Comparison of ENCODE assay signal across 7 cellular contexts in the genomic region with DNA sequence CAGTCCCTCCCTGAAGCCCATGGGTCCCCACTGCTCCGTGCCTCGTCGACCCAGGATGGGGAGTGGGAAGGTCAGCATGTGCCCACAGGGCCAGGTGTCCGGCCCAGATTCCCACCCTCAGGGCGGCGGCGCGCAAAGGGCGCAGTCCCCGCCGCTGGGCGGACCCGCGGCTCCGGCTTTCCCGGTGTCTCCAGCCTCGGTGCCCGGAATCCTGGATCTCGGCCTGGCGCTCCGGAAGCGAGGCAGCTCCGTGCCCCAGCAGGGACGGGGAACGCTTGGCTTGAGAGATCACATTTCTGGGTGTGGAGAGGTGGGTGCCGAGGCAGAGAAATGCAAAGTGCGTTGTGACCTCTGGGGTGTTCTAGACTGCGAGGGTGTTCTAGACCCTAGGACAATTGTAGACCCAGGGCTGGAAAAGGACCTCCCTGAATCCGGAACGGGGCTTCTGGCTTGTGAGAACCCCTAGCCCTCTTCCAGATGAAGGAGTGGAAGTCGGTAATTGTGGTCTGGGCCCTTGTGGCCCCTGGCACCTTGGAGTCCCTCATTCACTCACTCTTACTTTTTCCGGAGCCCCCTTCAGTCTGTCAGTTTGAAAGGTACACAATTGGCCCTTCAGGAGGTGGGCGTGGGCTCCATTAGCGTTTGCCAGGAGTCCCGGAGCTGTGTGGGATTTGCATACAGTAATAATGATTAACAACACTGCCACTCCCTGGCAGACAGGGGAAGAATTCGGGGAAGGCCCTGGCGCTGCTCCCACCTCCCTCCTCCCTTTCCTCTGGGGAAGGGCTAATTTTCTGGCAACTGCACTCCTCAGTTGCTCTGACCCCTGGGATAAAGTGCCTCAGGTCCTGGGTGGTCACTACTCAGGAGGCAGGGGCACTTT. TPM values are rescaled to one million over a fixed set of nuclear protein-coding genes. Genes with fewer than 3 reads are reported as not detected.
DNase-seq lines count a peak whose midpoint lies in the region; ATAC-seq and TF ChIP-seq lines count a peak whose summit lies in the region.

No MANE protein-coding gene starts in this region.

- TF ChIP-seq CTCF in GM10248 (IDR thresholded peaks at IDR 0.05; ENCODE audit: control extremely low read depth, extremely low read depth, low read depth, missing control alignments) (no peak), WTC11 (IDR thresholded peaks at IDR 0.05) (no peak), glutamatergic neuron (IDR thresholded peaks at IDR 0.05; ENCODE audit: partially characterized antibody, unreplicated experiment) (no peak), neural progenitor cell (IDR thresholded peaks at IDR 0.05) (peak; percentile 56)

- no peak overlapping the region for H3K27ac ChIP-seq in neural progenitor cell
- no peak overlapping the region for H3K27ac ChIP-seq in effector memory CD4-positive, alpha-beta T cell (ENCODE audit: insufficient read depth, low read length, poor library complexity, severe bottlenecking)

- no peaks in the 10 kb centered on the region for H3K36me3 ChIP-seq in neural progenitor cell
- H3K36me3 ChIP-seq in effector memory CD4-positive, alpha-beta T cell (ENCODE audit: control insufficient read depth, insufficient read depth, low read length): no peaks in the 10 kb centered on the region

- H3K4me3 Mint-ChIP-seq in WTC11 (peak overlapping the region; percentile 76), glutamatergic neuron (ENCODE audit: unreplicated experiment) (peak overlapping the region; percentile 84), neural progenitor cell (peak overlapping the region; percentile 86)

- ATAC-seq in WTC11 (peak; percentile 81), HG02798 (IDR thresholded peaks at IDR 0.05; ENCODE audit: poor library complexity, unreplicated experiment) (no peak)

- no peaks in the 10 kb centered on the region for H3K9me3 ChIP-seq in neural progenitor cell (ENCODE audit: low read depth)
- H3K9me3 ChIP-seq in effector memory CD4-positive, alpha-beta T cell (ENCODE audit: control insufficient read depth, low read length): no peaks in the 10 kb centered on the region

- no peak overlapping the region for H3K27ac Mint-ChIP-seq in WTC11
- no peak overlapping the region for H3K27ac Mint-ChIP-seq in glutamatergic neuron (ENCODE audit: unreplicated experiment)
- H3K27ac Mint-ChIP-seq in neural progenitor cell: no peak overlapping the region

- DNase-seq in GM10248 (ENCODE audit: extremely low spot score): peak; percentile 28
- DNase-seq in NCI-H1436 (lab: John Stamatoyannopoulos, UW): peak; percentile 80
- DNase-seq in WTC11 (ENCODE audit: low spot score): peak; percentile 67
- peak; percentile 63 for DNase-seq in glutamatergic neuron
- peak; percentile 87 for DNase-seq in neural progenitor cell (ENCODE audit: low spot score)
- DNase-seq in effector memory CD4-positive, alpha-beta T cell: no peak

- peak overlapping the region; percentile 26 for H2AFZ ChIP-seq in neural progenitor cell (replicated peaks)

- H3K4me1 Mint-ChIP-seq in WTC11: peaks cover 26% of the 10 kb centered on the region
- H3K4me1 Mint-ChIP-seq in glutamatergic neuron (ENCODE audit: low read depth, unreplicated experiment): peaks cover 8% of the 10 kb centered on the region
- H3K4me1 Mint-ChIP-seq in neural progenitor cell: peaks cover 20% of the 10 kb centered on the region

- no peaks in the 10 kb centered on the region for H3K79me2 ChIP-seq in neural progenitor cell (ENCODE audit: low read depth)

- CTCF ChIA-PET in GM10248 (lab: Yijun Ruan, JAX) (no interaction called here), WTC11 (lab: Charles Lee) (interaction anchor here (1.0 to 2.6 kb wide), 13 partner anchors 10 to 368 kb away, joined by 3 to 10 read pairs (median 4); no protein-coding TSS in a partner anchor)

- POLR2A ChIA-PET in GM10248 (lab: Yijun Ruan, JAX) (no interaction called here), WTC11 (lab: Charles Lee) (no interaction called here)

- H3K36me3 Mint-ChIP-seq in WTC11 (no peaks in the 10 kb centered on the region), glutamatergic neuron (ENCODE audit: unreplicated experiment) (peaks cover 7% of the 10 kb centered on the region), neural progenitor cell (no peaks in the 10 kb centered on the region)

- peak overlapping the region; percentile 99 for H3K4me2 ChIP-seq in neural progenitor cell

- H3K9ac ChIP-seq in neural progenitor cell: no peak overlapping the region

- peaks cover 21% of the 10 kb centered on the region for H3K4me1 ChIP-seq in neural progenitor cell
- peaks cover 2% of the 10 kb centered on the region for H3K4me1 ChIP-seq in effector memory CD4-positive, alpha-beta T cell (ENCODE audit: control insufficient read depth, insufficient read depth, low read length, poor library complexity, severe bottlenecking)

- peaks cover 19% of the 10 kb centered on the region for H4K20me1 ChIP-seq in neural progenitor cell (ENCODE audit: low read depth)

- peak overlapping the region; percentile 65 for H3K4me3 ChIP-seq in neural progenitor cell
- no peak overlapping the region for H3K4me3 ChIP-seq in effector memory CD4-positive, alpha-beta T cell (ENCODE audit: insufficient read depth, low read depth, low read length, poor library complexity, severe bottlenecking)

- H3K9me3 Mint-ChIP-seq in WTC11 (no peaks in the 10 kb centered on the region), glutamatergic neuron (ENCODE audit: unreplicated experiment) (peaks cover 13% of the 10 kb centered on the region), neural progenitor cell (no peaks in the 10 kb centered on the region)

- H3F3A ChIP-seq in neural progenitor cell (ENCODE audit: low read depth): peaks cover 22% of the 10 kb centered on the region

- H3K27me3 ChIP-seq in neural progenitor cell: peaks cover 77% of the 10 kb centered on the region
- H3K27me3 ChIP-seq in effector memory CD4-positive, alpha-beta T cell (replicated peaks; ENCODE audit: control insufficient read depth, insufficient read depth, low read length, poor library complexity, severe bottlenecking): peaks cover 28% of the 10 kb centered on the region

- H3K27me3 Mint-ChIP-seq in WTC11 (ENCODE audit: low read depth): peaks cover 61% of the 10 kb centered on the region
- H3K27me3 Mint-ChIP-seq in glutamatergic neuron (ENCODE audit: unreplicated experiment): peaks cover 19% of the 10 kb centered on the region
- H3K27me3 Mint-ChIP-seq in neural progenitor cell (ENCODE audit: insufficient read depth, low read depth): peaks cover 59% of the 10 kb centered on the region

TF ChIP-seq in WTC11, 78 proteins besides CTCF, POLR2A, EP300 and RAD21 (continues in another document):
- TF ChIP-seq NFE2L1 (CRISPR knock-in tag; IDR thresholded peaks at IDR 0.05) (no peak), ZNF232 (CRISPR knock-in tag; IDR thresholded peaks at IDR 0.05) (no peak)
- TF ChIP-seq, protein P1, sequence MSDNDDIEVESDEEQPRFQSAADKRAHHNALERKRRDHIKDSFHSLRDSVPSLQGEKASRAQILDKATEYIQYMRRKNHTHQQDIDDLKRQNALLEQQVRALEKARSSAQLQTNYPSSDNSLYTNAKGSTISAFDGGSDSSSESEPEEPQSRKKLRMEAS (CRISPR knock-in tag; IDR thresholded peaks at IDR 0.05): peak; percentile 55; the same call in 1 of the 2 replicates
- TF ChIP-seq, protein P2, sequence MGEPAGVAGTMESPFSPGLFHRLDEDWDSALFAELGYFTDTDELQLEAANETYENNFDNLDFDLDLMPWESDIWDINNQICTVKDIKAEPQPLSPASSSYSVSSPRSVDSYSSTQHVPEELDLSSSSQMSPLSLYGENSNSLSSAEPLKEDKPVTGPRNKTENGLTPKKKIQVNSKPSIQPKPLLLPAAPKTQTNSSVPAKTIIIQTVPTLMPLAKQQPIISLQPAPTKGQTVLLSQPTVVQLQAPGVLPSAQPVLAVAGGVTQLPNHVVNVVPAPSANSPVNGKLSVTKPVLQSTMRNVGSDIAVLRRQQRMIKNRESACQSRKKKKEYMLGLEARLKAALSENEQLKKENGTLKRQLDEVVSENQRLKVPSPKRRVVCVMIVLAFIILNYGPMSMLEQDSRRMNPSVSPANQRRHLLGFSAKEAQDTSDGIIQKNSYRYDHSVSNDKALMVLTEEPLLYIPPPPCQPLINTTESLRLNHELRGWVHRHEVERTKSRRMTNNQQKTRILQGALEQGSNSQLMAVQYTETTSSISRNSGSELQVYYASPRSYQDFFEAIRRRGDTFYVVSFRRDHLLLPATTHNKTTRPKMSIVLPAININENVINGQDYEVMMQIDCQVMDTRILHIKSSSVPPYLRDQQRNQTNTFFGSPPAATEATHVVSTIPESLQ (CRISPR knock-in tag; IDR thresholded peaks at IDR 0.05): no peak
- TF ChIP-seq, protein P3, sequence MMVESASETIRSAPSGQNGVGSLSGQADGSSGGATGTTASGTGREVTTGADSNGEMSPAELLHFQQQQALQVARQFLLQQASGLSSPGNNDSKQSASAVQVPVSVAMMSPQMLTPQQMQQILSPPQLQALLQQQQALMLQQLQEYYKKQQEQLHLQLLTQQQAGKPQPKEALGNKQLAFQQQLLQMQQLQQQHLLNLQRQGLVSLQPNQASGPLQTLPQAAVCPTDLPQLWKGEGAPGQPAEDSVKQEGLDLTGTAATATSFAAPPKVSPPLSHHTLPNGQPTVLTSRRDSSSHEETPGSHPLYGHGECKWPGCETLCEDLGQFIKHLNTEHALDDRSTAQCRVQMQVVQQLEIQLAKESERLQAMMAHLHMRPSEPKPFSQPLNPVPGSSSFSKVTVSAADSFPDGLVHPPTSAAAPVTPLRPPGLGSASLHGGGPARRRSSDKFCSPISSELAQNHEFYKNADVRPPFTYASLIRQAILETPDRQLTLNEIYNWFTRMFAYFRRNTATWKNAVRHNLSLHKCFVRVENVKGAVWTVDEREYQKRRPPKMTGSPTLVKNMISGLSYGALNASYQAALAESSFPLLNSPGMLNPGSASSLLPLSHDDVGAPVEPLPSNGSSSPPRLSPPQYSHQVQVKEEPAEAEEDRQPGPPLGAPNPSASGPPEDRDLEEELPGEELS (CRISPR knock-in tag; IDR thresholded peaks at IDR 0.05): 0 out of 2 replicates have a peak, but pooled peaks have one; percentile 37

RNA-seq across cellular contexts. Expression of a gene that starts 1.7 kb away (rescaled TPM):
- total RNA-seq in WTC11 (2021) (0.18 to 0.35 TPM (median 0.18 TPM) in 3 replicates), glutamatergic neuron (ENCODE audit: unreplicated experiment) (3.7 TPM), neural progenitor cell (ENCODE audit: low replicate concordance) (0.06 and 0.09 TPM in 2 replicates)

Comparison
In these comparisons a context has a peak if more than half of its experiments do, and no peak if none do; other contexts are left out.
1. DNase-seq: peak in GM10248 (single experiment), NCI-H1436 (single experiment), WTC11 (single experiment), glutamatergic neuron (single experiment) and neural progenitor cell (single experiment); none in effector memory CD4-positive, alpha-beta T cell (0 of 3).
2. Peak in every context shown above with its lines, with median percentiles within 50 percentile points of each other: H3K4me3 Mint-ChIP-seq.